ENCODE assay signal across 2 cellular contexts in the genomic region with DNA sequence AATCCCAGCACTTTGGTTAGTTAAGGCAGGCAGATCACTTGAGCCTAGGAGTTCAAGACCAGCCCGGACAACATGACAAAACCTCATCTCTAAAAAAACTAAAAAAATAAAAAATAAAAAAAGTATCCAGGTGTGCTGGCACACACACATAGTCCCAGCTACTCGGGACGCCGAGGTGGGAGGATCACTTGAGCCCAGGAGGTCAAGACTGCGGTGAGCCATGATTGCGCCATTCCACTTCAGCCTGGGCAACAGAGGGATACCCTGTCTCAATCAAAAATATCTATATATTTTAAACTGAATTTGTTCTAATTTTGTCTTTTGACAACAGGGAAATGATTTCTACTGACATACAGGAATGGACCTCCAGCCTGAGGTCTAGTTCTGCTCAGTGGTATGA.
TF ChIP-seq lines count a peak whose summit lies in the region.

No MANE protein-coding gene starts in this region.

TF ChIP-seq in IMR-90, 13 proteins besides CTCF, POLR2A, EP300 and RAD21 (continued from another document):
- TF ChIP-seq RFX5 (IDR thresholded peaks at IDR 0.05; ENCODE audit: low read depth, low read length) (no peak), SMC3 (IDR thresholded peaks at IDR 0.05; ENCODE audit: low read depth, low read length) (no peak), RCOR1 (IDR thresholded peaks at IDR 0.05; ENCODE audit: insufficient replicate concordance, low read length) (no peak), MAFK (IDR thresholded peaks at IDR 0.05; ENCODE audit: low read depth, low read length) (no peak), CEBPB (IDR thresholded peaks at IDR 0.05; ENCODE audit: low read depth, low read length) (peak; percentile 42; the same call in 1 of the 2 replicates)
- TF ChIP-seq, protein P1, sequence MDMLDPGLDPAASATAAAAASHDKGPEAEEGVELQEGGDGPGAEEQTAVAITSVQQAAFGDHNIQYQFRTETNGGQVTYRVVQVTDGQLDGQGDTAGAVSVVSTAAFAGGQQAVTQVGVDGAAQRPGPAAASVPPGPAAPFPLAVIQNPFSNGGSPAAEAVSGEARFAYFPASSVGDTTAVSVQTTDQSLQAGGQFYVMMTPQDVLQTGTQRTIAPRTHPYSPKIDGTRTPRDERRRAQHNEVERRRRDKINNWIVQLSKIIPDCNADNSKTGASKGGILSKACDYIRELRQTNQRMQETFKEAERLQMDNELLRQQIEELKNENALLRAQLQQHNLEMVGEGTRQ (IDR thresholded peaks at IDR 0.05; ENCODE audit: low read depth, low read length): no peak

TF ChIP-seq in K562, 482 proteins besides CTCF, POLR2A, EP300 and RAD21 (continued from another document):
- TF ChIP-seq, protein P2, sequence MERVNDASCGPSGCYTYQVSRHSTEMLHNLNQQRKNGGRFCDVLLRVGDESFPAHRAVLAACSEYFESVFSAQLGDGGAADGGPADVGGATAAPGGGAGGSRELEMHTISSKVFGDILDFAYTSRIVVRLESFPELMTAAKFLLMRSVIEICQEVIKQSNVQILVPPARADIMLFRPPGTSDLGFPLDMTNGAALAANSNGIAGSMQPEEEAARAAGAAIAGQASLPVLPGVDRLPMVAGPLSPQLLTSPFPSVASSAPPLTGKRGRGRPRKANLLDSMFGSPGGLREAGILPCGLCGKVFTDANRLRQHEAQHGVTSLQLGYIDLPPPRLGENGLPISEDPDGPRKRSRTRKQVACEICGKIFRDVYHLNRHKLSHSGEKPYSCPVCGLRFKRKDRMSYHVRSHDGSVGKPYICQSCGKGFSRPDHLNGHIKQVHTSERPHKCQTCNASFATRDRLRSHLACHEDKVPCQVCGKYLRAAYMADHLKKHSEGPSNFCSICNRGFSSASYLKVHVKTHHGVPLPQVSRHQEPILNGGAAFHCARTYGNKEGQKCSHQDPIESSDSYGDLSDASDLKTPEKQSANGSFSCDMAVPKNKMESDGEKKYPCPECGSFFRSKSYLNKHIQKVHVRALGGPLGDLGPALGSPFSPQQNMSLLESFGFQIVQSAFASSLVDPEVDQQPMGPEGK (CRISPR knock-in tag; IDR thresholded peaks at IDR 0.05; ENCODE audit: borderline replicate concordance): no peak
- TF ChIP-seq ZNF134 (CRISPR knock-in tag; conservative IDR thresholded peaks at IDR 0.05): no peak
